In the genomic region with DNA sequence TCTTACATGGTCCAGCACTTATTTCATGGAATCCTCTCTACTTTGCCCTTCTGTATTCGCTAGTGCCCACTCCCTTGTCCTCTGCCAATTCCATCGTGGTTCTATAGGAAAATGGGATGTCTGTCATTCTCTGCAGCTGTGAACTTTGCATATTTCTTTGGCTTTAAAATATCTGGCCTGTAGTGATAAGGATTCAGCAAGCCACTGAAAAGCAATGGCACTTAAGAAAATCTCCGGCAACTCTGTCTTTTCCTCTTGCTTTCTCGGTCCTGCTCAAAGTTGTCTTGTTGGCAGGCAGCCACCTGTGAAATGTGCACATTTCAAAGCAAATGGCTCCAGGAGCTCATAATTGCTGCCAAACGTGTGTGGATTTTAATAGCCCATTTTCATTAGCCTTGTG, we compare ENCODE assay signal across 26 cellular contexts.
DNase-seq lines count a peak whose midpoint lies in the region; TF ChIP-seq lines count a peak whose summit lies in the region.
"Had no signal": no experiment of that assay in that cellular context is flagged by ENCODE, and none has a peak within 500 bp of the region (broad histone marks: within the 10 kb centered on the region; RNA-seq: fewer than 3 reads in every experiment).

No MANE protein-coding gene starts in this region.

- no peak for TF ChIP-seq CTCF in HEK293 (tag by site-specific recombination; IDR thresholded peaks at IDR 0.05)

- H3K9me3 ChIP-seq in HEK293 (ENCODE audit: control insufficient read depth, insufficient read depth, low read depth, low read length): no peaks in the 10 kb centered on the region
- H3K9me3 ChIP-seq: lower lobe of right lung, Peyer's patch, transverse colon had no signal

- CTCF ChIA-PET in HEK293 (lab: Yijun Ruan, JAX): interaction anchor here (0.7 kb wide), 1 partner anchor 51 kb away, joined by 3 read pairs; no protein-coding TSS in a partner anchor

- no peaks in the 10 kb centered on the region for H3K36me3 ChIP-seq in HEK293 (ENCODE audit: control insufficient read depth in 2 of 2, insufficient read depth in 1 of 2, low read length in 2 of 2)
- H3K36me3 ChIP-seq: brain microvascular endothelial cell, heart left ventricle, lower lobe of right lung, Peyer's patch, transverse colon had no signal

- POLR2A ChIA-PET in HEK293 (lab: Yijun Ruan, JAX): no interaction called here

- peak; percentile 53 for DNase-seq in DMS79 (lab: John Stamatoyannopoulos, UW)
- DNase-seq in NCI-H2171 treated with DMSO at 0.1 percent for 48 hours (lab: John Stamatoyannopoulos, UW): peak; percentile 22
- DNase-seq in astrocyte of the hippocampus (ENCODE audit: low read depth, low spot score): peak; percentile 20
- no peak for DNase-seq in DMS53 (lab: John Stamatoyannopoulos, UW)
- no peak for DNase-seq in HUDEP-2 (lab: John Stamatoyannopoulos, UW; ENCODE audit: unreplicated experiment in 76 of 76)
- DNase-seq in mucosa of gallbladder (ENCODE audit: low spot score): no peak
- DNase-seq: activated CD4-positive, alpha-beta T cell treated with anti-CD3 and anti-CD28 coated beads for 4 hours; activated CD8-positive, alpha-beta T cell treated with anti-CD3 and anti-CD28 coated beads, Interleukin-2, amount 10 ng/mL, durations not matched to agents 7 days and 5 days; activated naive CD4-positive, alpha-beta T cell treated with anti-CD3 and anti-CD28 coated beads, Interleukin-2, amount 50 U/mL, for 16 hours; amniotic stem cell; brain microvascular endothelial cell; CD8-positive, alpha-beta memory T cell; foreskin melanocyte; GF-D8; HCEC 1CT; heart left ventricle; Kasumi-1; lower lobe of right lung; NCI-H2107; NCI-H510A; Peyer's patch; SHP77 treated with DMSO at 0.1 percent for 48 hours; stimulated activated CD4-positive, alpha-beta T cell treated with anti-CD3 and anti-CD28 coated beads, Interleukin-4, amount 100 ng/mL, for 24 hours; transverse colon had no signal

- H3K4me1 ChIP-seq in HEK293 (ENCODE audit: control insufficient read depth, insufficient read depth, low read length): no peaks in the 10 kb centered on the region
- H3K4me1 ChIP-seq: heart left ventricle, lower lobe of right lung, Peyer's patch, transverse colon had no signal

- H3K4me3 ChIP-seq in HEK293 (ENCODE audit: low read depth, low read length): no peak overlapping the region
- H3K4me3 ChIP-seq: dorsolateral prefrontal cortex, heart left ventricle, lower lobe of right lung, Peyer's patch, transverse colon had no signal

- no peak overlapping the region for H3K27ac ChIP-seq in HEK293 (ENCODE audit: extremely low read depth, low read depth, low read length)
- H3K27ac ChIP-seq: brain microvascular endothelial cell, dorsolateral prefrontal cortex, heart left ventricle, lower lobe of right lung, Peyer's patch, transverse colon had no signal

TF ChIP-seq in HEK293, 187 proteins besides CTCF, POLR2A, EP300 and RAD21:
- peak; percentile 72 for TF ChIP-seq FEZF1 (tag by site-specific recombination; IDR thresholded peaks at IDR 0.05)
- no peak for TF ChIP-seq ZNF112 (tag by site-specific recombination; IDR thresholded peaks at IDR 0.05)
- TF ChIP-seq GLIS1 (tag by site-specific recombination; IDR thresholded peaks at IDR 0.05): peak; percentile 35; the same call in 1 of the 2 replicates

Comparison
In these comparisons a context has a peak if more than half of its experiments do, and no peak if none do; other contexts are left out.
1. DNase-seq: peak in DMS79 (single experiment), NCI-H2171 treated with DMSO at 0.1 percent for 48 hours (single experiment) and astrocyte of the hippocampus (single experiment); none in DMS53 (single experiment), HUDEP-2 (0 of 76) and mucosa of gallbladder (single experiment).